ENCODE assay signal across 10 cellular contexts in genomic region chr12:54358620-54358944, GRCh38. TPM values are rescaled to one million over a fixed set of nuclear protein-coding genes. Genes with fewer than 3 reads are reported as not detected.
DNase-seq lines count a peak whose midpoint lies in the region; ATAC-seq and TF ChIP-seq lines count a peak whose summit lies in the region.
"Had no signal": no experiment of that assay in that cellular context is flagged by ENCODE, and none has a peak within 500 bp of the region (broad histone marks: within the 10 kb centered on the region; RNA-seq: fewer than 3 reads in every experiment).

No MANE protein-coding gene starts in this region.

- WGBS in IMR-90 (ENCODE audit: extremely low coverage in 2 of 2, insufficient read length in 1 of 2), 2 experiments, result 4% methylated on average over 5 of the region's 7 CpGs; no CpG with 5 or more reads in 1 of the 2 experiments

- H2AFZ ChIP-seq in ACC112 (ENCODE audit: low read length, unreplicated experiment), result peak overlapping the region; percentile 35
- H2AFZ ChIP-seq in IMR-90 (replicated peaks; ENCODE audit: low read length, poor library complexity), result peak overlapping the region; percentile 95

- no peak for TF ChIP-seq CTCF in IMR-90 (conservative IDR thresholded peaks at IDR 0.05; ENCODE audit: low read depth, low read length)

- peak overlapping the region; percentile 65 for H3K27ac ChIP-seq in ACC112 (ENCODE audit: low read depth, low read length)
- H3K27ac ChIP-seq in IMR-90 (ENCODE audit: insufficient read depth, low read length), result peak overlapping the region; percentile 95
- peak overlapping the region; percentile 96 for H3K27ac ChIP-seq in effector memory CD4-positive, alpha-beta T cell (ENCODE audit: insufficient read depth, low read length, poor library complexity, severe bottlenecking)
- H3K27ac ChIP-seq in muscle layer of duodenum (ENCODE audit: low read length), result peak overlapping the region; percentile 83

- ATAC-seq in IMR-90 (ENCODE audit: low read depth), result peak; percentile 3; the same call in 1 of the 2 replicates
- ATAC-seq in naive thymus-derived CD8-positive, alpha-beta T cell, result no peak
- ATAC-seq in effector memory CD8-positive, alpha-beta T cell (replicated peaks), result no peak
- no peak for ATAC-seq in stimulated activated naive CD8-positive, alpha-beta T cell treated with anti-CD3 and anti-CD28 coated beads, Interleukin-15, amount 100 ng/mL, for 72 hours

- peak overlapping the region; percentile 96 for H3K23ac ChIP-seq in IMR-90 (ENCODE audit: low read depth, low read length)

- H3K4me1 ChIP-seq in ACC112 (ENCODE audit: control insufficient read depth, insufficient read depth, low read length, unreplicated experiment) (peaks cover 20% of the 10 kb centered on the region), IMR-90 (ENCODE audit: control insufficient read depth, insufficient read depth, low read length) (peaks cover 18% of the 10 kb centered on the region), muscle layer of duodenum (ENCODE audit: control insufficient read depth in 1 of 2, insufficient read depth in 2 of 2, low read length in 2 of 2) (peaks cover 16 to 18% of the 10 kb centered on the region in 2 donors)
- peaks cover 7% of the 10 kb centered on the region for H3K4me1 ChIP-seq in effector memory CD4-positive, alpha-beta T cell (ENCODE audit: control insufficient read depth, insufficient read depth, low read length, poor library complexity, severe bottlenecking)

- peak overlapping the region; percentile 88 for H3K56ac ChIP-seq in IMR-90 (ENCODE audit: extremely low read depth, insufficient read depth, low read length)

- H3K4me2 ChIP-seq in IMR-90 (ENCODE audit: low read depth, low read length), result peak overlapping the region; percentile 89

- peak overlapping the region; percentile 59; the same call in 2 of the 3 replicates for H2BK15ac ChIP-seq in IMR-90 (ENCODE audit: low read depth, low read length)

- in situ Hi-C loops in IMR-90 (cut with MboI; ENCODE audit: low sequenced_read_pairs), result no loop called here

- no peaks in the 10 kb centered on the region for H4K20me1 ChIP-seq in IMR-90 (ENCODE audit: insufficient read depth, low read length)

- H3K27me3 Mint-ChIP-seq in naive thymus-derived CD8-positive, alpha-beta T cell, result no peaks in the 10 kb centered on the region
- no peaks in the 10 kb centered on the region for H3K27me3 Mint-ChIP-seq in effector memory CD8-positive, alpha-beta T cell
- H3K27me3 Mint-ChIP-seq in stimulated activated naive CD8-positive, alpha-beta T cell treated with anti-CD3 and anti-CD28 coated beads, Interleukin-15, amount 100 ng/mL, for 72 hours, result no peaks in the 10 kb centered on the region

- peak overlapping the region; percentile 89 for H3K9ac ChIP-seq in IMR-90 (ENCODE audit: low read depth, low read length)

- H3K14ac ChIP-seq in IMR-90 (replicated peaks; ENCODE audit: low read depth, low read length), result peak overlapping the region; percentile 96

- peak overlapping the region; percentile 99 for H3K4ac ChIP-seq in IMR-90 (ENCODE audit: low read depth, low read length)

- H4K5ac ChIP-seq in IMR-90 (ENCODE audit: low read depth, low read length), result peak overlapping the region; percentile 89

- TF ChIP-seq RAD21 in IMR-90 (IDR thresholded peaks at IDR 0.05; ENCODE audit: low read length), result no peak

- H3K9me3 Mint-ChIP-seq in naive thymus-derived CD8-positive, alpha-beta T cell, result no peaks in the 10 kb centered on the region
- no peaks in the 10 kb centered on the region for H3K9me3 Mint-ChIP-seq in effector memory CD8-positive, alpha-beta T cell
- no peaks in the 10 kb centered on the region for H3K9me3 Mint-ChIP-seq in stimulated activated naive CD8-positive, alpha-beta T cell treated with anti-CD3 and anti-CD28 coated beads, Interleukin-15, amount 100 ng/mL, for 72 hours
- H3K9me3 Mint-ChIP-seq: HFFc6 had no signal

- peaks cover 6 to 14% (median 10%) of the 10 kb centered on the region in 4 donors for H3K4me1 Mint-ChIP-seq in naive thymus-derived CD8-positive, alpha-beta T cell
- H3K4me1 Mint-ChIP-seq in effector memory CD8-positive, alpha-beta T cell (ENCODE audit: low read depth in 2 of 2), result peaks cover 4 to 5% of the 10 kb centered on the region in 2 donors
- peaks cover 15% of the 10 kb centered on the region for H3K4me1 Mint-ChIP-seq in stimulated activated naive CD8-positive, alpha-beta T cell treated with anti-CD3 and anti-CD28 coated beads, Interleukin-15, amount 100 ng/mL, for 72 hours

- H2AK9ac ChIP-seq in IMR-90 (replicated peaks; ENCODE audit: low read depth, low read length, poor library complexity), result peak overlapping the region; percentile 99

- TF ChIP-seq POLR2A in IMR-90 (IDR thresholded peaks at IDR 0.05; ENCODE audit: low read depth, low read length), result no peak

- BruUV-seq in IMR-90 (replicated peaks; lab: Mats Ljungman, UMichigan), result no TSS peak

- H3K27ac Mint-ChIP-seq in naive thymus-derived CD8-positive, alpha-beta T cell, result no peak overlapping the region
- H3K27ac Mint-ChIP-seq in effector memory CD8-positive, alpha-beta T cell, result no peak overlapping the region
- no peak overlapping the region for H3K27ac Mint-ChIP-seq in stimulated activated naive CD8-positive, alpha-beta T cell treated with anti-CD3 and anti-CD28 coated beads, Interleukin-15, amount 100 ng/mL, for 72 hours
- H3K27ac Mint-ChIP-seq: HFFc6 had no signal

- POLR2A ChIA-PET in IMR-90 (lab: Charles Lee; ENCODE audit: unreplicated experiment), result interaction anchor here (1.2 to 1.4 kb wide), 2 partner anchors 72 to 129 kb away, joined by 4 read pairs; no protein-coding TSS in a partner anchor
- POLR2A ChIA-PET in naive thymus-derived CD8-positive, alpha-beta T cell (lab: Charles Lee), result interaction anchor here (0.5 to 3.8 kb wide), 16 partner anchors 12 to 1313 kb away, joined by 3 to 37 read pairs (median 5); partner anchors contain the start of genes CBX5, COPZ1 and HNRNPA1

- no peaks in the 10 kb centered on the region for H3K36me3 ChIP-seq in ACC112 (ENCODE audit: insufficient read depth, low read length)
- H3K36me3 ChIP-seq in IMR-90 (ENCODE audit: control insufficient read depth, insufficient read depth, low read length), result no peaks in the 10 kb centered on the region
- H3K36me3 ChIP-seq in effector memory CD4-positive, alpha-beta T cell (ENCODE audit: control insufficient read depth, insufficient read depth, low read length), result no peaks in the 10 kb centered on the region
- no peaks in the 10 kb centered on the region for H3K36me3 ChIP-seq in muscle layer of duodenum (ENCODE audit: control insufficient read depth in 1 of 2, insufficient read depth in 2 of 2, low read length in 2 of 2)

- H3K9me3 ChIP-seq in IMR-90 (ENCODE audit: control insufficient read depth, insufficient read depth, low read length) (no peaks in the 10 kb centered on the region), muscle layer of duodenum (ENCODE audit: control insufficient read depth in 1 of 2, low read length in 2 of 2) (no peaks in the 10 kb centered on the region)
- H3K9me3 ChIP-seq in effector memory CD4-positive, alpha-beta T cell (ENCODE audit: control insufficient read depth, low read length), result no peaks in the 10 kb centered on the region

- H3K36me3 Mint-ChIP-seq in naive thymus-derived CD8-positive, alpha-beta T cell, result no peaks in the 10 kb centered on the region
- H3K36me3 Mint-ChIP-seq in effector memory CD8-positive, alpha-beta T cell (ENCODE audit: insufficient read depth), result peaks cover under 1% of the 10 kb centered on the region

- peak overlapping the region; percentile 57; the same call in 1 of the 2 replicates for H2BK20ac ChIP-seq in IMR-90 (ENCODE audit: low read depth, low read length)

- DNase-seq in IMR-90, result no peak
- no peak for DNase-seq in effector memory CD4-positive, alpha-beta T cell
- no peak for DNase-seq in naive thymus-derived CD8-positive, alpha-beta T cell
- no peak for DNase-seq in effector memory CD8-positive, alpha-beta T cell
- DNase-seq in stimulated activated naive CD8-positive, alpha-beta T cell treated with anti-CD3 and anti-CD28 coated beads, Interleukin-15, amount 100 ng/mL, for 72 hours, result no peak
- DNase-seq in stimulated activated CD8-positive, alpha-beta memory T cell treated with anti-CD3 and anti-CD28 coated beads, Interleukin-4, amount 100 ng/mL, for 48 hours, result no peak

- H2BK5ac ChIP-seq in IMR-90 (ENCODE audit: low read depth, low read length, poor library complexity, severe bottlenecking), result peak overlapping the region; percentile 92

- peak overlapping the region; percentile 95 for H4K91ac ChIP-seq in IMR-90 (ENCODE audit: insufficient read depth, low read depth, low read length)

- peak overlapping the region; percentile 96 for H2AK5ac ChIP-seq in IMR-90 (ENCODE audit: low read depth, low read length)

- H4K8ac ChIP-seq in IMR-90 (ENCODE audit: low read depth in 2 of 2, low read length in 2 of 2), result peak overlapping the region; percentile 90 to 95

- H3K18ac ChIP-seq in IMR-90 (ENCODE audit: low read depth, low read length), result peak overlapping the region; percentile 87

- dilution Hi-C loops in IMR-90 (cut with HindIII; ENCODE audit: low sequenced_read_pairs, unreplicated experiment), result no loop called here

- H3K27me3 ChIP-seq in ACC112 (ENCODE audit: insufficient read depth, low read length), result no peaks in the 10 kb centered on the region
- H3K27me3 ChIP-seq in IMR-90 (ENCODE audit: control insufficient read depth, insufficient read depth, low read length), result no peaks in the 10 kb centered on the region
- H3K27me3 ChIP-seq in effector memory CD4-positive, alpha-beta T cell (replicated peaks; ENCODE audit: control insufficient read depth, insufficient read depth, low read length, poor library complexity, severe bottlenecking), result no peaks in the 10 kb centered on the region
- no peaks in the 10 kb centered on the region for H3K27me3 ChIP-seq in muscle layer of duodenum (ENCODE audit: low read depth, low read length)

- H2BK120ac ChIP-seq in IMR-90 (ENCODE audit: low read depth, low read length), result peak overlapping the region; percentile 89

- no peaks in the 10 kb centered on the region for H3K79me2 ChIP-seq in ACC112 (ENCODE audit: control insufficient read depth, insufficient read depth, low read length, unreplicated experiment)

- intact Hi-C loops in IMR-90 (cut with micrococcal nuclease), result loop anchor here (2.0 kb wide), 1 partner anchor 20 kb away; no protein-coding TSS in a partner anchor

- CTCF ChIA-PET in IMR-90 (lab: Yijun Ruan, JAX), result interaction anchor here (1.1 to 2.2 kb wide), 2 partner anchors 21 to 138 kb away, joined by 3 to 5 read pairs; no protein-coding TSS in a partner anchor

- H3K4me3 Mint-ChIP-seq in naive thymus-derived CD8-positive, alpha-beta T cell, result no peak overlapping the region
- no peak overlapping the region for H3K4me3 Mint-ChIP-seq in effector memory CD8-positive, alpha-beta T cell
- H3K4me3 Mint-ChIP-seq in stimulated activated naive CD8-positive, alpha-beta T cell treated with anti-CD3 and anti-CD28 coated beads, Interleukin-15, amount 100 ng/mL, for 72 hours, result no peak overlapping the region
- H3K4me3 Mint-ChIP-seq: HFFc6 had no signal

- H3K4me3 ChIP-seq in ACC112 (ENCODE audit: low read depth, low read length) (peak overlapping the region; percentile 75), IMR-90 (ENCODE audit: insufficient read depth, low read depth, low read length) (peak overlapping the region; percentile 66), muscle layer of duodenum (ENCODE audit: low read depth in 1 of 2, low read length in 2 of 2) (peak overlapping the region; percentile 77 to 99)
- H3K4me3 ChIP-seq in effector memory CD4-positive, alpha-beta T cell (ENCODE audit: insufficient read depth, low read depth, low read length, poor library complexity, severe bottlenecking), result peak overlapping the region; percentile 96

- H3K9me1 ChIP-seq in IMR-90 (ENCODE audit: insufficient read depth, low read length), result peaks cover 16% of the 10 kb centered on the region; the same call in 1 of the 2 replicates

- H3K79me1 ChIP-seq in IMR-90 (ENCODE audit: low read depth in 1 of 2, low read length in 2 of 2), result peaks cover 0 to 24% of the 10 kb centered on the region in 2 experiments; a peak in 2 of 4 replicates

RNA-seq across cellular contexts. Expression of gene GPR84, which starts 5.7 kb away (rescaled TPM):
- not detected in 2 replicates for total RNA-seq in IMR-90 (2012; rRNA removed)
- not detected in 2 replicates for polyA plus RNA-seq in IMR-90 (2012; rRNA removed)
- polyA plus RNA-seq in IMR-90 (2012; cell fraction: cytosol; rRNA removed), result 0.02 TPM in 1 of 2 replicates, not detected in the other
- polyA plus RNA-seq in IMR-90 (2012; cell fraction: nucleus; rRNA removed; ENCODE audit: low replicate concordance), result 0.19 and 0.36 TPM in 2 replicates
- total RNA-seq in naive thymus-derived CD8-positive, alpha-beta T cell, result not detected
- not detected for polyA plus RNA-seq in naive thymus-derived CD8-positive, alpha-beta T cell
- total RNA-seq: HFFc6 had no signal

RNA-seq across cellular contexts. Expression of gene ZNF385A, which starts 26.0 kb away (rescaled TPM):
- total RNA-seq in IMR-90 (2012; rRNA removed), result 0.28 and 0.36 TPM in 2 replicates
- 2.5 and 2.9 TPM in 2 replicates for polyA plus RNA-seq in IMR-90 (2012; rRNA removed)
- 3.1 and 5.4 TPM in 2 replicates for polyA plus RNA-seq in IMR-90 (2012; cell fraction: cytosol; rRNA removed)
- 3.7 and 8.0 TPM in 2 replicates for polyA plus RNA-seq in IMR-90 (2012; cell fraction: nucleus; rRNA removed; ENCODE audit: low replicate concordance)
- 1 to 10 TPM; 1.7 to 3.2 TPM for total RNA-seq in naive thymus-derived CD8-positive, alpha-beta T cell
- under 1 TPM in 1 of 3 donors, not detected in 2; 0.42 TPM for polyA plus RNA-seq in naive thymus-derived CD8-positive, alpha-beta T cell

RNA-seq across cellular contexts. Expression of gene COPZ1, which starts 33.7 kb away (rescaled TPM):
- total RNA-seq in IMR-90 (2012; rRNA removed), result 262 and 382 TPM in 2 replicates
- polyA plus RNA-seq in IMR-90 (2012; rRNA removed), result 157 and 187 TPM in 2 replicates
- polyA plus RNA-seq in IMR-90 (2012; cell fraction: cytosol; rRNA removed), result 73.8 and 80.0 TPM in 2 replicates
- polyA plus RNA-seq in IMR-90 (2012; cell fraction: nucleus; rRNA removed; ENCODE audit: low replicate concordance), result 22.8 and 109 TPM in 2 replicates
- 10 to 100 TPM; 79.0 to 83.5 TPM for total RNA-seq in naive thymus-derived CD8-positive, alpha-beta T cell
- 100 to 1,000 TPM; 128 to 152 (median 132) TPM for polyA plus RNA-seq in naive thymus-derived CD8-positive, alpha-beta T cell

RNA-seq across cellular contexts. Expression of gene NFE2, which starts 57.8 kb away (rescaled TPM):
- 0.18 and 0.28 TPM in 2 replicates for total RNA-seq in IMR-90 (2012; rRNA removed)
- 0.17 and 0.32 TPM in 2 replicates for polyA plus RNA-seq in IMR-90 (2012; rRNA removed)
- 0.39 and 0.62 TPM in 2 replicates for polyA plus RNA-seq in IMR-90 (2012; cell fraction: cytosol; rRNA removed)
- 0.17 and 0.46 TPM in 2 replicates for polyA plus RNA-seq in IMR-90 (2012; cell fraction: nucleus; rRNA removed; ENCODE audit: low replicate concordance)
- not detected for total RNA-seq in naive thymus-derived CD8-positive, alpha-beta T cell
- polyA plus RNA-seq in naive thymus-derived CD8-positive, alpha-beta T cell, result under 1 TPM in 1 of 3 donors, not detected in 2; 0.14 TPM
- total RNA-seq: lung microvascular endothelial cell had no signal
